In genomic region chr19:3178973-3179738, GRCh38 we compare ENCODE assay signal across 10 cellular contexts. TPM values are rescaled to one million over a fixed set of nuclear protein-coding genes. Genes with fewer than 3 reads are reported as not detected.
DNase-seq lines count a peak whose midpoint lies in the region; ATAC-seq and TF ChIP-seq lines count a peak whose summit lies in the region.
"Had no signal": no experiment of that assay in that cellular context is flagged by ENCODE, and none has a peak within 500 bp of the region (broad histone marks: within the 10 kb centered on the region; RNA-seq: fewer than 3 reads in every experiment).

No MANE protein-coding gene starts in this region.

- no peak overlapping the region for H3K27ac Mint-ChIP-seq in glutamatergic neuron (ENCODE audit: unreplicated experiment)

- H3K4me1 ChIP-seq in stomach: peaks cover 13 to 39% (median 20%) of the 10 kb centered on the region in 4 donors
- no peaks in the 10 kb centered on the region for H3K4me1 ChIP-seq in sigmoid colon
- H3K4me1 ChIP-seq: ascending aorta had no signal

- peak; percentile 25 for DNase-seq in SIG-M5 treated with dmso at 0.1 percent for 504 hours (lab: John Stamatoyannopoulos, UW; ENCODE audit: unreplicated experiment)
- no peak for DNase-seq in SIG-M5 (lab: John Stamatoyannopoulos, UW)
- DNase-seq in NOMO-1 treated with DMSO at 0.1 percent for 48 hours (lab: John Stamatoyannopoulos, UW; ENCODE audit: unreplicated experiment): peak; percentile 28
- DNase-seq in erythroblast (lab: John Stamatoyannopoulos, UW): peak; percentile 74 to 81
- DNase-seq in stomach: no peak
- no peak for DNase-seq in sigmoid colon
- DNase-seq in glutamatergic neuron: no peak
- DNase-seq: GOT3 had no signal

- H3K9me3 ChIP-seq in stomach (no peaks in the 10 kb centered on the region), sigmoid colon (no peaks in the 10 kb centered on the region)
- H3K9me3 ChIP-seq: ascending aorta had no signal

- TF ChIP-seq CTCF in stomach (IDR thresholded peaks at IDR 0.05) (no peak), sigmoid colon (IDR thresholded peaks at IDR 0.05) (no peak), glutamatergic neuron (IDR thresholded peaks at IDR 0.05; ENCODE audit: partially characterized antibody, unreplicated experiment) (no peak)

- H3K27me3 ChIP-seq in stomach: no peaks in the 10 kb centered on the region
- H3K27me3 ChIP-seq in sigmoid colon: no peaks in the 10 kb centered on the region
- H3K27me3 ChIP-seq: ascending aorta had no signal

- WGBS in stomach, 5 donors: 67 to 81% (median 78%) methylated on average over 27 to 52 of the region's 52 CpGs
- 52 to 84% methylated on average over 52 of the region's 52 CpGs for WGBS in sigmoid colon, 2 donors

- peak overlapping the region; percentile 19 to 48 (median 42) for H3K4me3 ChIP-seq in stomach
- H3K4me3 ChIP-seq in sigmoid colon: peak overlapping the region in 1 of 4 donors; percentile 18

- peak overlapping the region; percentile 7 to 87 (median 74) for H3K27ac ChIP-seq in stomach
- H3K27ac ChIP-seq in sigmoid colon: peak overlapping the region in 1 of 4 donors; percentile 46
- H3K27ac ChIP-seq: ascending aorta had no signal

- peaks cover 2% of the 10 kb centered on the region for H3K9me3 Mint-ChIP-seq in glutamatergic neuron (ENCODE audit: unreplicated experiment)

- H3K36me3 ChIP-seq in stomach: no peaks in the 10 kb centered on the region
- H3K36me3 ChIP-seq in sigmoid colon: no peaks in the 10 kb centered on the region
- H3K36me3 ChIP-seq: ascending aorta had no signal

- H3K4me3 Mint-ChIP-seq in glutamatergic neuron (ENCODE audit: unreplicated experiment): no peak overlapping the region

- H3K36me3 Mint-ChIP-seq in glutamatergic neuron (ENCODE audit: unreplicated experiment): no peaks in the 10 kb centered on the region

- intact Hi-C loops in stomach (cut with DNase I; ENCODE audit: low total_unique reads) (no loop called here), sigmoid colon (cut with DNase I) (no loop called here)

- peaks cover 1% of the 10 kb centered on the region for H3K4me1 Mint-ChIP-seq in glutamatergic neuron (ENCODE audit: low read depth, unreplicated experiment)

- TF ChIP-seq EP300 in stomach (IDR thresholded peaks at IDR 0.05) (no peak), sigmoid colon (IDR thresholded peaks at IDR 0.05) (no peak)

- TF ChIP-seq POLR2A in erythroblast (IDR thresholded peaks at IDR 0.05; ENCODE audit: low read length): peak; percentile 60
- TF ChIP-seq POLR2A in stomach (IDR thresholded peaks at IDR 0.05): no peak
- TF ChIP-seq POLR2A in sigmoid colon (IDR thresholded peaks at IDR 0.05): no peak

- ATAC-seq in HG03442 (IDR thresholded peaks at IDR 0.05; ENCODE audit: unreplicated experiment): no peak

- peaks cover 2% of the 10 kb centered on the region for H3K27me3 Mint-ChIP-seq in glutamatergic neuron (ENCODE audit: unreplicated experiment)

RNA-seq across cellular contexts. Expression of gene S1PR4, which starts 0.6 kb away (rescaled TPM):
- total RNA-seq in stomach (10 to 100 TPM in 2 of 5 donors, 1 to 10 TPM in 1, not detected in 2; 4.6 to 22.2 (median 11.6) TPM), sigmoid colon (1 to 10 TPM in 1 of 4 donors, under 1 TPM in 2, not detected in 1; 0.33 to 1.9 (median 0.36) TPM), glutamatergic neuron (ENCODE audit: unreplicated experiment) (not detected)
- polyA plus RNA-seq in stomach (1 to 10 TPM; 1.3 to 2.3 (median 2.2) TPM), sigmoid colon (10 to 100 TPM in 1 of 3 donors, under 1 TPM in 1, not detected in 1; 0.60 to 24.4 TPM)

RNA-seq across cellular contexts. Expression of gene NCLN, which starts 6.6 kb away (rescaled TPM):
- total RNA-seq in stomach: 100 to 1,000 TPM in 2 of 5 donors, 10 to 100 TPM in 3; 16.7 to 381 (median 93.6) TPM
- 10 to 100 TPM; 42.3 to 45.8 (median 44.6) TPM for polyA plus RNA-seq in stomach
- 10 to 100 TPM; 12.2 to 23.5 (median 16.0) TPM for total RNA-seq in sigmoid colon
- 10 to 100 TPM; 15.0 to 94.7 (median 18.7) TPM for polyA plus RNA-seq in sigmoid colon
- 54.4 TPM for total RNA-seq in glutamatergic neuron (ENCODE audit: unreplicated experiment)

RNA-seq across cellular contexts. Expression of gene GNA15, which starts 43.3 kb away (rescaled TPM):
- 1 to 10 TPM in 2 of 5 donors, under 1 TPM in 1, not detected in 2; 0.45 to 4.8 (median 4.5) TPM for total RNA-seq in stomach
- 10 to 100 TPM in 1 of 3 donors, 1 to 10 TPM in 2; 4.9 to 15.1 (median 7.8) TPM for polyA plus RNA-seq in stomach
- total RNA-seq in sigmoid colon: 1 to 10 TPM in 3 of 4 donors, under 1 TPM in 1; 0.55 to 6.0 (median 4.4) TPM
- polyA plus RNA-seq in sigmoid colon: 1 to 10 TPM; 4.2 to 5.6 (median 5.1) TPM
- not detected for total RNA-seq in glutamatergic neuron (ENCODE audit: unreplicated experiment)

RNA-seq across cellular contexts. Expression of gene CELF5, which starts 45.3 kb away (rescaled TPM):
- total RNA-seq in stomach (under 1 TPM in 1 of 5 donors, not detected in 4; 0.18 TPM), sigmoid colon (1 to 10 TPM in 2 of 4 donors, under 1 TPM in 2; 0.33 to 1.1 (median 0.72) TPM), glutamatergic neuron (ENCODE audit: unreplicated experiment) (12.5 TPM)
- polyA plus RNA-seq in stomach (under 1 TPM in 1 of 3 donors, not detected in 2; 0.18 TPM), sigmoid colon (under 1 TPM in 2 of 3 donors, not detected in 1; under 0.01 to 0.38 TPM)
- total RNA-seq: ascending aorta had no signal

Comparison
In these comparisons a context has a peak if more than half of its experiments do, and no peak if none do; other contexts are left out.
1. DNase-seq: peak in SIG-M5 treated with dmso at 0.1 percent for 504 hours (single experiment), NOMO-1 treated with DMSO at 0.1 percent for 48 hours (single experiment) and erythroblast (2 of 2); none in SIG-M5 (single experiment), stomach (single experiment), sigmoid colon (single experiment) and glutamatergic neuron (single experiment).